ENCODE assay signal across 34 cellular contexts in the genomic region with DNA sequence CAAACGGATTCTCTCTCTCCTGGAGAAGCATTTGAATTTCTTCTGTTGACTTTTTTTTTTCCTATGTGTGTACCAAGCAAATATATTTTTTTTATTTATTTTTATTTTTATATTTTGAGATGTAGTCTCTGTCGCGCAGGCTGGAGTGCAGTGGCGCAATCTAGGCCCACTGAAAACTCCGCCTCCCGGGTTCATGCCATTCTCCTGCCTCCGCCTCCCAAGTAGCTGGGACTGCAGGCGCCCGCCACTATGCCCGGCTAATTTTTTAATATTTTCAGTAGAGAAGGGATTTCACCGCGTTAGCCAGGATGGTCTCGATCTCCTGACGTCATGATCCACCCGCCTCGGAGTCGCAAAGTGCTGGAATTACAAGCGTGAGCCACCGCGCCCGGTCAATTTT.
"Had no signal": no experiment of that assay in that cellular context is flagged by ENCODE, and none has a peak within 500 bp of the region (broad histone marks: within the 10 kb centered on the region; RNA-seq: fewer than 3 reads in every experiment).

No MANE protein-coding gene starts in this region.

- H3K9me3 ChIP-seq: adrenal gland, body of pancreas, breast epithelium had no signal

- H3K27ac ChIP-seq: adrenal gland, body of pancreas, brain microvascular endothelial cell, breast epithelium, VCaP had no signal

- DNase-seq: activated B cell treated with CpG ODN at 0.5 μM for 24 hours; activated CD4-positive, alpha-beta memory T cell treated with anti-CD3 and anti-CD28 coated beads for 36 hours; activated CD4-positive, alpha-beta T cell treated with anti-CD3 and anti-CD28 coated beads for 4 hours; activated CD4-positive, alpha-beta T cell treated with anti-CD3 and anti-CD28 coated beads, Interleukin-2, amount 10 ng/mL, durations not matched to agents 24 days and 14 days; activated CD4-positive, alpha-beta T cell treated with anti-CD3 and anti-CD28 coated beads, Interleukin-2, amount 50 U/mL, for 1 hour; activated CD4-positive, alpha-beta T cell treated with anti-CD3 and anti-CD28 coated beads, Interleukin-2, amount 50 U/mL, for 4 hours; activated CD4-positive, CD25-positive, alpha-beta regulatory T cell treated with anti-CD3 and anti-CD28 coated beads, Interleukin-2, amount 50 U/mL, for 72 hours; activated CD8-positive, alpha-beta memory T cell treated with anti-CD3 and anti-CD28 coated beads, Interleukin-2, amount 50 U/mL, for 4 hours; activated CD8-positive, alpha-beta T cell treated with anti-CD3 and anti-CD28 coated beads for 36 hours; activated effector memory CD4-positive, alpha-beta T cell treated with anti-CD3 and anti-CD28 coated beads, Interleukin-2, amount 50 U/mL, for 16 hours; activated gamma-delta T cell treated with Interleukin-2 at 50 U/mL for 16 hours; activated naive CD4-positive, alpha-beta T cell; activated naive CD4-positive, alpha-beta T cell treated with anti-CD3 and anti-CD28 coated beads for 36 hours; activated naive CD4-positive, alpha-beta T cell treated with anti-CD3 and anti-CD28 coated beads, Interleukin-2, amount 50 U/mL, for 16 hours; activated naive CD8-positive, alpha-beta T cell treated with anti-CD3 and anti-CD28 coated beads for 36 hours; activated T-cell treated with anti-CD3 and anti-CD28 coated beads for 4 hours; activated T-cell treated with anti-CD3 and anti-CD28 coated beads, Interleukin-2, amount 50 U/mL, for 1 hour; activated T-cell treated with anti-CD3 and anti-CD28 coated beads, Interleukin-2, amount 50 U/mL, for 4 hours; activated T-cell treated with anti-CD3 and anti-CD28 coated beads, Interleukin-2, amount 50 U/mL, for 72 hours; adrenal gland; amniotic stem cell; aorta; body of pancreas; brain microvascular endothelial cell; central memory CD4-positive, alpha-beta T cell; T-helper 1 cell; T-helper 2 cell; T-helper 9 cell had no signal

- H3K4me1 ChIP-seq: adrenal gland, body of pancreas, breast epithelium had no signal

- H3K27me3 ChIP-seq: adrenal gland, body of pancreas, brain microvascular endothelial cell, breast epithelium had no signal

- FAIRE-seq: astrocyte, TTC549 had no signal

- ATAC-seq: activated CD8-positive, alpha-beta T cell treated with anti-CD3 and anti-CD28 coated beads for 36 hours; activated naive CD4-positive, alpha-beta T cell treated with anti-CD3 and anti-CD28 coated beads, Interleukin-2, amount 50 U/mL, for 72 hours; activated T-cell treated with anti-CD3 and anti-CD28 coated beads, Interleukin-2, amount 50 U/mL, for 4 hours; activated T-cell treated with anti-CD3 and anti-CD28 coated beads, Interleukin-2, amount 50 U/mL, for 72 hours; activated T-helper 17 cell treated with anti-CD3 and anti-CD28 coated beads, Interleukin-2, amount 50 U/mL, for 72 hours; body of pancreas had no signal

- H3K4me3 ChIP-seq: adrenal gland, body of pancreas, breast epithelium had no signal

- H3K36me3 ChIP-seq: adrenal gland, brain microvascular endothelial cell, breast epithelium had no signal
